Comparison of ENCODE assay signal across 8 cellular contexts in the genomic region with DNA sequence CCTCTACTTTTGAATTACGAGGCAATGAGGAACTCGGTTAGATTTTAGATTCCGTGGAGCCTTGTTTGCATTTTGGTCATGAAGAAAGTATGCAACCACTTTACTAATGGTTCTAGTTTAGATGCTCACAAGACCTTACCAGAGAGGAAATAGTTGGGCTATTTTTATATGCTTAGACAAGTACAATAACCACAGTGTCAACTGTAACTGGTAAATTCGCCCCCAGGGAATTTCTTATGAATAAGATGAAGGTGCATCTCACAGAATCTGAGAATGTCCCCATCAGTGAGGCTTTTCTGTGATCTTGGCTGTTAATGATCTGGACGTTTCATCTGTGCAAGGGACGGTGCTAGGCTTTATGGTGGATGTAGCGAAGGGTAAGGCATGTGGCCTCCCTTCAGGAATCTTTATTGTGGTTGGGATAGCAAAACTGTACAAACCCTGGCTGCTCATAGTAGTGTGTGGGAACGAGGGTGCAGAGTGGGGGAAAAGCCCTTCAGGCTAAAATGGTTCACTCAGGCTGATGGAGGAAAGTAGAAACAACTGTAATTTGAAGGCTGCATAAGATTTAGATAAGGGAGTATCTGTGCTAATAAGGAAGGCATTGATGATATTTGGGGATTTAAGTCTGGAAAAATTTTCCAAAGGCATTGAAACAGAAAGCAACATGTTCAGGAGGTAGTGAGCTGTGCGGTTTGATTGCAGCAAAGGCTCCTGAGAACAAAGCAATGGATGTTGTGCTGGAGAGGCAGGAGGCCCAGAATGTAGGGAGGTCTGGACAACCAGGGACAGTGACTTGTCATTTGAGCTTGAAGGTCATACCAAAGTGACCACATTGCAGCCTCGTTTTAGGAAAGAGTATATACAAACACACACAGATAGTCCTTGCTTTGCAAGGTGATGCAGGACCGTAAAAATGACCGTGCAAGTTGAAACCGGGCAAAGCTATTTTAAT. TPM values are rescaled to one million over a fixed set of nuclear protein-coding genes. Genes with fewer than 3 reads are reported as not detected.
DNase-seq lines count a peak whose midpoint lies in the region; ATAC-seq and TF ChIP-seq lines count a peak whose summit lies in the region.

No MANE protein-coding gene starts in this region.

- no peak overlapping the region for H3K4me3 Mint-ChIP-seq in WTC11

- peak overlapping the region; percentile 57 for H3K27ac Mint-ChIP-seq in WTC11

- DNase-seq in Daoy (ENCODE audit: low read depth), result peak; percentile 42
- DNase-seq in WTC11 (ENCODE audit: low spot score), result no peak
- peak; percentile 86 for DNase-seq in kidney tubule cell (ENCODE audit: low spot score)
- no peak for DNase-seq in NCI-H1436 (lab: John Stamatoyannopoulos, UW)
- no peak for DNase-seq in GM19240 (ENCODE audit: insufficient read length, low spot score)
- DNase-seq in lower leg skin (ENCODE audit: low spot score in 2 of 2), result no peak

- 60 to 62% methylated on average over 13 of the region's 13 CpGs for WGBS in lower leg skin, 2 donors

- TF ChIP-seq CTCF in WTC11 (IDR thresholded peaks at IDR 0.05) (no peak), lower leg skin (IDR thresholded peaks at IDR 0.05) (no peak)

- no peak for TF ChIP-seq POLR2A in lower leg skin (IDR thresholded peaks at IDR 0.05)

- no peaks in the 10 kb centered on the region for H3K27me3 Mint-ChIP-seq in WTC11 (ENCODE audit: low read depth)

- intact Hi-C loops in lower leg skin (cut with DNase I; ENCODE audit: low total_unique reads), result no loop called here

- no peaks in the 10 kb centered on the region for H3K9me3 Mint-ChIP-seq in WTC11

- POLR2A ChIA-PET in WTC11 (lab: Charles Lee), result no interaction called here

- ATAC-seq in GM19468 (IDR thresholded peaks at IDR 0.05; ENCODE audit: extremely low read depth, unreplicated experiment) (peak; percentile 92), HG03460 (IDR thresholded peaks at IDR 0.05; ENCODE audit: unreplicated experiment) (peak; percentile 90), WTC11 (no peak)

- H3K4me1 Mint-ChIP-seq in WTC11, result peaks cover 24% of the 10 kb centered on the region

- H3K36me3 Mint-ChIP-seq in WTC11, result no peaks in the 10 kb centered on the region

- no peak overlapping the region for H3K4me3 ChIP-seq in lower leg skin (ENCODE audit: low read depth, poor library complexity, severe bottlenecking)

- CTCF ChIA-PET in WTC11 (lab: Charles Lee), result interaction anchor here (1.2 kb wide), 1 partner anchor 37 kb away, joined by 5 read pairs; no protein-coding TSS in a partner anchor

TF ChIP-seq in WTC11, 78 proteins besides CTCF, POLR2A, EP300 and RAD21:
- TF ChIP-seq CBFB (CRISPR knock-in tag; IDR thresholded peaks at IDR 0.05; ENCODE audit: low read depth) (no peak), ETV6 (CRISPR knock-in tag; IDR thresholded peaks at IDR 0.05) (no peak), MYBL2 (CRISPR knock-in tag; IDR thresholded peaks at IDR 0.05) (no peak), ATF2 (CRISPR knock-in tag; IDR thresholded peaks at IDR 0.05; ENCODE audit: borderline replicate concordance, low read depth) (no peak), GABPB1 (CRISPR knock-in tag; IDR thresholded peaks at IDR 0.05) (no peak)

RNA-seq across cellular contexts. Expression of gene UBAC2, which starts 28.4 kb away (rescaled TPM):
- total RNA-seq in Daoy (2014; rRNA removed; shearing (Covaris generic)), result 20.9 and 24.2 TPM in 2 replicates
- total RNA-seq in WTC11 (2021), result 64.7 to 72.4 TPM (median 71.3 TPM) in 3 replicates
- 100 to 1,000 TPM in 2 of 4 donors, 10 to 100 TPM in 2; 94.8 to 125 (median 106) TPM for total RNA-seq in lower leg skin

RNA-seq across cellular contexts. Expression of gene GPR18, which starts 29.2 kb away (rescaled TPM):
- not detected in 2 replicates for total RNA-seq in Daoy (2014; rRNA removed; shearing (Covaris generic))
- total RNA-seq in WTC11 (2021) (0.09 TPM in 1 of 3 replicates, not detected in the others), lower leg skin (not detected)

Comparison
In these comparisons a context has a peak if more than half of its experiments do, and no peak if none do; other contexts are left out.
1. DNase-seq: peak in Daoy (single experiment) and kidney tubule cell (single experiment); none in WTC11 (single experiment), NCI-H1436 (single experiment), GM19240 (single experiment) and lower leg skin (0 of 2).